ENCODE assay signal across 14 cellular contexts in the genomic region with DNA sequence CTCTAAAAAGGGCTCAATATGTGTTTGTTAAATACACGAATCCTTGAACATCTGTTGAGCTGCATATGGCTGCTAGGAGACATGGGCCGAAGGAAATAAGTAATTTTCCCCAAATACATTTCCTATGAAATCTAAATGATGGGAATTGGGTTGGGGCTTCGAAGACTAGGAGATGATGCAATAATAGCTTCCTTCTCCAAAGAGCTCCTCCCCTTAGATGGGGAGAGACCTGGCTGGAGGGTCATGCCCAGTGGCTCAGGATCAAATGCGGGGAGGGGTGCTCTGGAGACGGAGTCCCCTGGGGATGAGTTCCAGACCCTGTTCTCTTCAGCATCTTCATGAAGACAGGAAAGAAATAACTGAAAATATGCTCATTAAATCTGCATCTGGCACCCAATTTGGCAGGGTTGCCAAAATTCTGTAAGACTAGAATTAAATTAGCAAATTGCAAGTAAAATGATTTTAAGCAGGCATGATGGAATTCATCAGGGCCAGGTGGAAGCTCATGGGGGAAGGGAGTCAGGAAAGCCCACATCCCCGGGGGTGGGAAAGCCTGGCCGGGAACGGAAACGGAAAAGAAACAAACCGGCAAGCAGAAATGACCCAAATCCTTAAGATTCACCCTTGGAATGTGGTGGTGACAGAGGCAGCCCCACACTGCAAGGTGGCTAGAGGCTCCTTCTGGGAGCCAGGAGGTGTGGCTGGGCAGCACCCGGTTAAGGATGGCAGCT.
DNase-seq lines count a peak whose midpoint lies in the region; ATAC-seq, FAIRE-seq and TF ChIP-seq lines count a peak whose summit lies in the region.
"Had no signal": no experiment of that assay in that cellular context is flagged by ENCODE, and none has a peak within 500 bp of the region (broad histone marks: within the 10 kb centered on the region; RNA-seq: fewer than 3 reads in every experiment).

No MANE protein-coding gene starts in this region.

- no peak overlapping the region for H3K9ac ChIP-seq in endothelial cell of umbilical vein (replicated peaks; ENCODE audit: extremely low read depth, insufficient read depth, low read length)

- H3K9me3 ChIP-seq in endothelial cell of umbilical vein (replicated peaks; ENCODE audit: control insufficient read depth, insufficient read depth, low read length), result no peaks in the 10 kb centered on the region
- no peaks in the 10 kb centered on the region for H3K9me3 ChIP-seq in suprapubic skin
- H3K9me3 ChIP-seq: pancreas, upper lobe of right lung had no signal

- H3K9me3 Mint-ChIP-seq in activated T-cell treated with anti-CD3 and anti-CD28 coated beads, Interleukin-2, amount 50 U/mL, for 4 hours, result no peaks in the 10 kb centered on the region

- H4K20me1 ChIP-seq in endothelial cell of umbilical vein (replicated peaks; ENCODE audit: control insufficient read depth, extremely low read depth, insufficient read depth, low read length), result no peaks in the 10 kb centered on the region

- H3K4me1 ChIP-seq in endothelial cell of umbilical vein (ENCODE audit: control insufficient read depth, extremely low read depth, insufficient read depth, low read length) (peaks cover 10% of the 10 kb centered on the region), suprapubic skin (peaks cover 17% of the 10 kb centered on the region)
- H3K4me1 ChIP-seq: pancreas had no signal

- FAIRE-seq in endothelial cell of umbilical vein (lab: Jason Lieb, UNC), result no peak
- FAIRE-seq: pancreas had no signal

- H3K4me3 ChIP-seq in endothelial cell of umbilical vein (replicated peaks in 1 of 3; ENCODE audit: insufficient read depth in 1 of 3, low read depth in 1 of 3, low read length in 3 of 3), result no peak overlapping the region
- no peak overlapping the region for H3K4me3 ChIP-seq in suprapubic skin
- H3K4me3 ChIP-seq: pancreas, upper lobe of right lung had no signal

- H3K4me1 Mint-ChIP-seq in activated T-cell treated with anti-CD3 and anti-CD28 coated beads, Interleukin-2, amount 50 U/mL, for 4 hours (ENCODE audit: low read depth), result peaks cover 50% of the 10 kb centered on the region

- no peak for ATAC-seq in activated T-cell treated with anti-CD3 and anti-CD28 coated beads, Interleukin-2, amount 50 U/mL, for 4 hours

- TF ChIP-seq EP300 in suprapubic skin (IDR thresholded peaks at IDR 0.05), result no peak

- peak overlapping the region; percentile 29 for H3K4me3 Mint-ChIP-seq in activated T-cell treated with anti-CD3 and anti-CD28 coated beads, Interleukin-2, amount 50 U/mL, for 4 hours

- H2AFZ ChIP-seq in endothelial cell of umbilical vein (ENCODE audit: low read depth, low read length), result peak overlapping the region; percentile 37

- peak; percentile 4 for DNase-seq in activated T-cell treated with anti-CD3 and anti-CD28 coated beads, Interleukin-2, amount 50 U/mL, for 1 hour
- DNase-seq in activated T-cell treated with anti-CD3 and anti-CD28 coated beads for 4 hours (no peak), endothelial cell of umbilical vein (ENCODE audit: low read depth, low spot score) (no peak), suprapubic skin (ENCODE audit: low spot score in 2 of 2) (peak; percentile 2 to 25), dedifferentiated amniotic fluid mesenchymal stem cell (ENCODE audit: extremely low spot score) (no peak), NCI-H2081 (lab: John Stamatoyannopoulos, UW) (no peak), pons (ENCODE audit: low spot score) (no peak)
- no peak for DNase-seq in activated T-cell treated with anti-CD3 and anti-CD28 coated beads, Interleukin-2, amount 50 U/mL, for 4 hours
- DNase-seq: cortex of kidney; mesendoderm; pancreas; stimulated activated CD4-positive, alpha-beta T cell treated with anti-CD3 and anti-CD28 coated beads, Interleukin-12 subunit alpha, Interleukin-12 subunit beta, amount 100 ng/mL, for 4 hours had no signal

- TF ChIP-seq CTCF in endothelial cell of umbilical vein (IDR thresholded peaks at IDR 0.05; ENCODE audit: extremely low read depth in 1 of 2, insufficient read depth in 1 of 2, low read depth in 1 of 2, low read length in 2 of 2) (no peak), suprapubic skin (IDR thresholded peaks at IDR 0.05) (no peak)

- POLR2A ChIA-PET in endothelial cell of umbilical vein (lab: Charles Lee), result no interaction called here

- peak overlapping the region; percentile 14 for H3K4me2 ChIP-seq in endothelial cell of umbilical vein (ENCODE audit: insufficient read depth, low read length)

- H3K27me3 ChIP-seq in endothelial cell of umbilical vein (ENCODE audit: control insufficient read depth in 2 of 2, insufficient read depth in 2 of 2, low read length in 2 of 2) (no peaks in the 10 kb centered on the region), suprapubic skin (no peaks in the 10 kb centered on the region)
- H3K27me3 ChIP-seq: pancreas, upper lobe of right lung had no signal

- TF ChIP-seq POLR2A in endothelial cell of umbilical vein (IDR thresholded peaks at IDR 0.05; ENCODE audit: low read depth, low read length), result no peak
- no peak for TF ChIP-seq POLR2A in suprapubic skin (IDR thresholded peaks at IDR 0.05)

- dilution Hi-C loops in endothelial cell of umbilical vein (cut with MboI; ENCODE audit: extremely low pct_ligation_motif_present, low sequenced_read_pairs), result no loop called here

- no peaks in the 10 kb centered on the region for H3K79me2 ChIP-seq in endothelial cell of umbilical vein (ENCODE audit: control insufficient read depth, insufficient read depth, low read length)

- BruUV-seq in endothelial cell of umbilical vein (replicated peaks; lab: Mats Ljungman, UMichigan), result no TSS peak

- H3K36me3 Mint-ChIP-seq in activated T-cell treated with anti-CD3 and anti-CD28 coated beads, Interleukin-2, amount 50 U/mL, for 4 hours (ENCODE audit: insufficient read depth), result peaks cover 48% of the 10 kb centered on the region

- no peaks in the 10 kb centered on the region for H3K9me1 ChIP-seq in endothelial cell of umbilical vein (replicated peaks; ENCODE audit: control insufficient read depth, extremely low read depth, insufficient read depth, low read length)

- 37% methylated on average over 11 of the region's 11 CpGs for WGBS in suprapubic skin

- CTCF ChIA-PET in endothelial cell of umbilical vein (lab: Charles Lee), result interaction anchor here (1.5 kb wide), 1 partner anchor 35 kb away, joined by 3 read pairs; no protein-coding TSS in a partner anchor

- no peak overlapping the region for H3K27ac ChIP-seq in endothelial cell of umbilical vein (ENCODE audit: insufficient read depth, low read depth, low read length)
- H3K27ac ChIP-seq in suprapubic skin, result no peak overlapping the region
- H3K27ac ChIP-seq: HL-60, pancreas, upper lobe of right lung had no signal

- no peaks in the 10 kb centered on the region for H3K27me3 Mint-ChIP-seq in activated T-cell treated with anti-CD3 and anti-CD28 coated beads, Interleukin-2, amount 50 U/mL, for 4 hours (ENCODE audit: low read depth)

- intact Hi-C loops in endothelial cell of umbilical vein (cut with micrococcal nuclease), result loop anchor here (10.0 kb wide), 1 partner anchor 255 kb away; no protein-coding TSS in a partner anchor

- H3K36me3 ChIP-seq in endothelial cell of umbilical vein (ENCODE audit: control insufficient read depth in 2 of 2, extremely low read depth in 1 of 2, insufficient read depth in 2 of 2, low read length in 2 of 2), result no peaks in the 10 kb centered on the region
- no peaks in the 10 kb centered on the region for H3K36me3 ChIP-seq in suprapubic skin
- H3K36me3 ChIP-seq: pancreas, upper lobe of right lung had no signal

TF ChIP-seq in endothelial cell of umbilical vein, 7 proteins besides CTCF, POLR2A, EP300 and RAD21:
- TF ChIP-seq MAX (IDR thresholded peaks at IDR 0.05; ENCODE audit: insufficient read depth, insufficient read length) (no peak), FOS (IDR thresholded peaks at IDR 0.05; ENCODE audit: borderline replicate concordance, insufficient read depth, low read length) (no peak), MYC (IDR thresholded peaks at IDR 0.05; ENCODE audit: low read depth, low read length) (no peak), POLR2AphosphoS5 (IDR thresholded peaks at IDR 0.05; ENCODE audit: insufficient read depth, low read depth, low read length) (no peak), GATA2 (IDR thresholded peaks at IDR 0.05; ENCODE audit: insufficient read depth, insufficient read length, low read depth, low read length) (no peak), JUN (IDR thresholded peaks at IDR 0.05; ENCODE audit: borderline replicate concordance, insufficient read depth, insufficient read length, low read depth) (no peak), EZH2 (IDR thresholded peaks at IDR 0.05; ENCODE audit: borderline replicate concordance, low read depth, low read length, severe bottlenecking) (no peak)

Comparison
In these comparisons a context has a peak if more than half of its experiments do, and no peak if none do; other contexts are left out.
1. DNase-seq: peak in activated T-cell treated with anti-CD3 and anti-CD28 coated beads, Interleukin-2, amount 50 U/mL, for 1 hour (single experiment) and suprapubic skin (2 of 2); none in activated T-cell treated with anti-CD3 and anti-CD28 coated beads for 4 hours (single experiment), activated T-cell treated with anti-CD3 and anti-CD28 coated beads, Interleukin-2, amount 50 U/mL, for 4 hours (single experiment), endothelial cell of umbilical vein (single experiment), dedifferentiated amniotic fluid mesenchymal stem cell (single experiment), NCI-H2081 (0 of 2) and pons (single experiment).